Comparison of ENCODE assay signal across 1 cellular context in the genomic region with DNA sequence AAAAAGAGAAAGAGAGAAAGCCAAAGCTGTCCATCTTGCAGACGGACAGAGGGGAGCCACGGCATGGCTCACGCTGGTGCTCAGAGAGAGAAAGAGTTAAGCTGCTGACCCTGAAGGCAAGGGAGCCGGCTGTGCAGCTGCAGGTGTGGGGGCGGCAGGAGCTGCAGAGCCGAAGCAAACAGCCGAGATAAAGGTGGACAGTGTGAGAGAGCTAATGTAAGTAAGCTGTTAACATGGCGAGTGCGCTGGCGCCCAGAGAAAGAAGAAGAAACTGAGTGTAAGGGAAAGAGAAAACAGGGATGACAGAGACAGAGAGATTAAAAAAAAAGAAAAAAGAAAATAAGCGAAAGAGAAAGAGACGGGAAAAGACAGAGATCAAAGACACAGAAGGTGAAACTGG.
TF ChIP-seq lines count a peak whose summit lies in the region.

No MANE protein-coding gene starts in this region.

TF ChIP-seq in HEK293, 187 proteins besides CTCF, POLR2A, EP300 and RAD21 (continued from another document):
- TF ChIP-seq, protein P1, sequence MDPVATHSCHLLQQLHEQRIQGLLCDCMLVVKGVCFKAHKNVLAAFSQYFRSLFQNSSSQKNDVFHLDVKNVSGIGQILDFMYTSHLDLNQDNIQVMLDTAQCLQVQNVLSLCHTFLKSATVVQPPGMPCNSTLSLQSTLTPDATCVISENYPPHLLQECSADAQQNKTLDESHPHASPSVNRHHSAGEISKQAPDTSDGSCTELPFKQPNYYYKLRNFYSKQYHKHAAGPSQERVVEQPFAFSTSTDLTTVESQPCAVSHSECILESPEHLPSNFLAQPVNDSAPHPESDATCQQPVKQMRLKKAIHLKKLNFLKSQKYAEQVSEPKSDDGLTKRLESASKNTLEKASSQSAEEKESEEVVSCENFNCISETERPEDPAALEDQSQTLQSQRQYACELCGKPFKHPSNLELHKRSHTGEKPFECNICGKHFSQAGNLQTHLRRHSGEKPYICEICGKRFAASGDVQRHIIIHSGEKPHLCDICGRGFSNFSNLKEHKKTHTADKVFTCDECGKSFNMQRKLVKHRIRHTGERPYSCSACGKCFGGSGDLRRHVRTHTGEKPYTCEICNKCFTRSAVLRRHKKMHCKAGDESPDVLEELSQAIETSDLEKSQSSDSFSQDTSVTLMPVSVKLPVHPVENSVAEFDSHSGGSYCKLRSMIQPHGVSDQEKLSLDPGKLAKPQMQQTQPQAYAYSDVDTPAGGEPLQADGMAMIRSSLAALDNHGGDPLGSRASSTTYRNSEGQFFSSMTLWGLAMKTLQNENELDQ (tag by site-specific recombination; IDR thresholded peaks at IDR 0.05; ENCODE audit: low read depth): no peak
- TF ChIP-seq PRDM1 (tag by site-specific recombination; IDR thresholded peaks at IDR 0.05): peak; percentile 61
